ENCODE assay signal across 19 cellular contexts in the genomic region with DNA sequence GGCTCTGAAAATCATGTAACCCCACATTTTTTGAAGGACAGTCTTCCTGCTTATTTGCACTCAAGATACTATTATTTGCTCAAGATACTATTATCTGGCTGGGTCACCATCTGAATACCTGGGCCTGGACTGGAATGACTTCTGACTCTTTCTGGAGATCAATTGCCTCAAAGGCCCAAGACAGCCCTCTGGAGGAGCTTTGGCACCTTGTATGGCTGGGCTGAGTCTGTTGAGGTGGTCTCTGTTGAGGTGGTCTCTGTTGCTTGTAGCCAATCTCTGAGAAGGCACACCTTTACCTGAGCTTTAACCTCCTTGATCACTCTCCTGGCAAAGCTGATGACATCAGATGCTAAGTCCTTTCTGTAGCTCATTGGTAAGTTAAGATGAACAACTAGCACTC. TPM values are rescaled to one million over a fixed set of nuclear protein-coding genes. Genes with fewer than 3 reads are reported as not detected.
"Had no signal": no experiment of that assay in that cellular context is flagged by ENCODE, and none has a peak within 500 bp of the region (broad histone marks: within the 10 kb centered on the region; RNA-seq: fewer than 3 reads in every experiment).

No MANE protein-coding gene starts in this region.

- H3K9me3 ChIP-seq: ascending aorta, gastroesophageal sphincter, tibial artery had no signal

- FAIRE-seq: colon, kidney had no signal

- ATAC-seq: activated CD4-positive, alpha-beta T cell treated with anti-CD3 and anti-CD28 coated beads for 36 hours; activated CD8-positive, alpha-beta T cell treated with anti-CD3 and anti-CD28 coated beads, Interleukin-2, amount 10 ng/mL, durations not matched to agents 7 days and 5 days; gastroesophageal sphincter; left ventricle myocardium superior; T-cell had no signal

- DNase-seq: activated CD4-positive, alpha-beta T cell treated with anti-CD3 and anti-CD28 coated beads for 36 hours; activated CD8-positive, alpha-beta memory T cell treated with anti-CD3 and anti-CD28 coated beads, Interleukin-2, amount 50 U/mL, for 48 hours; activated CD8-positive, alpha-beta T cell treated with anti-CD3 and anti-CD28 coated beads, Interleukin-2, amount 10 ng/mL, durations not matched to agents 7 days and 5 days; activated naive CD4-positive, alpha-beta T cell; effector CD4-positive, alpha-beta T cell; kidney; left ventricle myocardium superior; mesendoderm; stimulated activated CD4-positive, alpha-beta T cell treated with anti-CD3 and anti-CD28 coated beads, Interleukin-15, amount 100 ng/mL, for 24 hours; T-cell; T1000; tibial artery; WERI-Rb-1 had no signal

- H3K36me3 ChIP-seq: WERI-Rb-1 had no signal

- H3K4me1 ChIP-seq: ascending aorta, gastroesophageal sphincter, tibial artery had no signal

- H3K27me3 ChIP-seq: ascending aorta, cardiac muscle cell, gastroesophageal sphincter, tibial artery had no signal

- H3K4me3 ChIP-seq: ascending aorta, cardiac muscle cell, gastroesophageal sphincter, tibial artery had no signal

- H3K27ac ChIP-seq: ascending aorta, cardiac muscle cell, tibial artery, WERI-Rb-1 had no signal

RNA-seq across cellular contexts. Expression of a gene that starts 33.0 kb away (rescaled TPM):
- total RNA-seq: activated CD4-positive, alpha-beta T cell treated with anti-CD3 and anti-CD28 coated beads for 36 hours; activated CD8-positive, alpha-beta T cell treated with anti-CD3 and anti-CD28 coated beads, Interleukin-2, amount 10 ng/mL, durations not matched to agents 7 days and 5 days; ascending aorta; cardiac muscle cell; gastroesophageal sphincter; kidney; left ventricle myocardium superior; neural crest cell; osteocyte; T-cell had no signal
- polyA plus RNA-seq: cardiac muscle cell had no signal
